ENCODE assay signal across 1 cellular context in the genomic region with DNA sequence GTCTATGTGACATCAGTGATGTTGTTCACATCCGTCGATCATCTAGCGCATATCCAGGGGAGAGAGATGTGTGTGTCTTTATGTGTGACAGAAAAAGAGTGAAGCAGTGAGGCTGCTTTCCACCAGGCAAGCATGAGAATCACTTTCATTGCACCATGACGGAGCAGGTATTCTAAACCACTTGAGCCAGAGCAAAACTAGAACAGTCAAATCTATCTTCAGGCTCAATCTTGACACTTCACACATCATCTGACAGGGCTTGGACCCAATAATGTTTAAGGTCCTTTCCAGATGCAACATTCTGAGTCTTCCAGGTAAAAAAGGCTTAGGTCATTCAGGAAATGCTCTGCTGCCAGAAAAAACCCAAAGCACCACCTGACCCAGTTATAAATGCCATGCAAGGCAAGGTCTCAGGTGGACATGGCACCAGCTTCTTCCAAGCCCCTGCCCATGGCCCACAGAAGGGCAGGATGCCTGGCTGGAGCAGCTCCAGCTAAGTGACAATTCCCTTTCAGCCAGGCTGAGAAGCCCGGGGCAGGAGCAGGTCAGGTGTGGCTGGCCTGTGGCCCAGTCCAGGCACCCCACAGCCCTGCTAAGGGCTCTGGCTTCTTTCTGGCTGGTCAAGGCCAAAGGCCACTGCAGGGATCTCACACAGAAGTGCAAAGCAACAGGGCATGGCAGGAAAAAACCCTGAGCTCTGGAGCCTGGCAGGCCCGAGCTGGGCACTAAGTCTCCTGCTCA.
TF ChIP-seq lines count a peak whose summit lies in the region.

No MANE protein-coding gene starts in this region.

TF ChIP-seq in neural cell, 6 proteins besides CTCF, POLR2A, EP300 and RAD21:
- TF ChIP-seq, protein P1, sequence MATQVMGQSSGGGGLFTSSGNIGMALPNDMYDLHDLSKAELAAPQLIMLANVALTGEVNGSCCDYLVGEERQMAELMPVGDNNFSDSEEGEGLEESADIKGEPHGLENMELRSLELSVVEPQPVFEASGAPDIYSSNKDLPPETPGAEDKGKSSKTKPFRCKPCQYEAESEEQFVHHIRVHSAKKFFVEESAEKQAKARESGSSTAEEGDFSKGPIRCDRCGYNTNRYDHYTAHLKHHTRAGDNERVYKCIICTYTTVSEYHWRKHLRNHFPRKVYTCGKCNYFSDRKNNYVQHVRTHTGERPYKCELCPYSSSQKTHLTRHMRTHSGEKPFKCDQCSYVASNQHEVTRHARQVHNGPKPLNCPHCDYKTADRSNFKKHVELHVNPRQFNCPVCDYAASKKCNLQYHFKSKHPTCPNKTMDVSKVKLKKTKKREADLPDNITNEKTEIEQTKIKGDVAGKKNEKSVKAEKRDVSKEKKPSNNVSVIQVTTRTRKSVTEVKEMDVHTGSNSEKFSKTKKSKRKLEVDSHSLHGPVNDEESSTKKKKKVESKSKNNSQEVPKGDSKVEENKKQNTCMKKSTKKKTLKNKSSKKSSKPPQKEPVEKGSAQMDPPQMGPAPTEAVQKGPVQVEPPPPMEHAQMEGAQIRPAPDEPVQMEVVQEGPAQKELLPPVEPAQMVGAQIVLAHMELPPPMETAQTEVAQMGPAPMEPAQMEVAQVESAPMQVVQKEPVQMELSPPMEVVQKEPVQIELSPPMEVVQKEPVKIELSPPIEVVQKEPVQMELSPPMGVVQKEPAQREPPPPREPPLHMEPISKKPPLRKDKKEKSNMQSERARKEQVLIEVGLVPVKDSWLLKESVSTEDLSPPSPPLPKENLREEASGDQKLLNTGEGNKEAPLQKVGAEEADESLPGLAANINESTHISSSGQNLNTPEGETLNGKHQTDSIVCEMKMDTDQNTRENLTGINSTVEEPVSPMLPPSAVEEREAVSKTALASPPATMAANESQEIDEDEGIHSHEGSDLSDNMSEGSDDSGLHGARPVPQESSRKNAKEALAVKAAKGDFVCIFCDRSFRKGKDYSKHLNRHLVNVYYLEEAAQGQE (IDR thresholded peaks at IDR 0.05; ENCODE audit: borderline replicate concordance), result no peak
- no peak for TF ChIP-seq MXI1 (conservative IDR thresholded peaks at IDR 0.05; ENCODE audit: poor library complexity, severe bottlenecking)
- TF ChIP-seq POLR2AphosphoS5 (IDR thresholded peaks at IDR 0.05), result no peak
- no peak for TF ChIP-seq EZH2 (IDR thresholded peaks at IDR 0.05; ENCODE audit: borderline replicate concordance, insufficient read depth, low read length, poor library complexity, severe bottlenecking)
- TF ChIP-seq SMC3 (conservative IDR thresholded peaks at IDR 0.05; ENCODE audit: poor library complexity), result no peak
- TF ChIP-seq TAF1 (IDR thresholded peaks at IDR 0.05; ENCODE audit: low read depth), result no peak
